28 cellular contexts compared by ENCODE assay signal in genomic region chr5:38339446-38339845, GRCh38.
"Had no signal": no experiment of that assay in that cellular context is flagged by ENCODE, and none has a peak within 500 bp of the region (broad histone marks: within the 10 kb centered on the region; RNA-seq: fewer than 3 reads in every experiment).

No MANE protein-coding gene starts in this region.

- H3K36me3 Mint-ChIP-seq: activated naive CD8-positive, alpha-beta T cell treated with anti-CD3 and anti-CD28 coated beads, Interleukin-2, amount 10 ng/mL, durations not matched to agents 7 days and 5 days; memory B cell; stimulated activated memory B cell treated with anti-CD40 and anti-IgM and Interleukin-4, amounts not matched to agents 10 μg/mL and 1 μg/mL and 100 μg/mL, for 72 hours had no signal

- FAIRE-seq: islet of Langerhans, TTC549 had no signal

- H3K27ac ChIP-seq: cardiac muscle cell, gastroesophageal sphincter, sigmoid colon, stomach, suprapubic skin, tibial nerve had no signal

- H3K27me3 ChIP-seq: cardiac muscle cell, sigmoid colon, tibial nerve had no signal

- ATAC-seq: activated T-cell treated with anti-CD3 and anti-CD28 coated beads, Interleukin-2, amount 50 U/mL, for 72 hours; esophagus mucosa; gastroesophageal sphincter; left colon; mucosa of descending colon; stimulated activated memory B cell treated with anti-CD40 and anti-IgM and Interleukin-4, amounts not matched to agents 10 μg/mL and 1 μg/mL and 100 μg/mL, for 72 hours had no signal

- H3K4me3 Mint-ChIP-seq: activated B cell treated with CpG ODN at 0.5 μM for 24 hours; activated CD4-positive, alpha-beta memory T cell treated with anti-CD3 and anti-CD28 coated beads, Interleukin-2, amount 10 ng/mL, durations not matched to agents 7 days and 5 days; activated CD4-positive, alpha-beta T cell treated with anti-CD3 and anti-CD28 coated beads, Interleukin-2, amount 10 ng/mL, durations not matched to agents 24 days and 14 days; activated naive CD4-positive, alpha-beta T cell treated with anti-CD3 and anti-CD28 coated beads for 36 hours; activated naive CD8-positive, alpha-beta T cell treated with anti-CD3 and anti-CD28 coated beads, Interleukin-2, amount 10 ng/mL, durations not matched to agents 7 days and 5 days; activated T-cell treated with anti-CD3 and anti-CD28 coated beads, Interleukin-2, amount 50 U/mL, for 72 hours; memory B cell; stimulated activated memory B cell treated with anti-CD40 and anti-IgM and Interleukin-4, amounts not matched to agents 10 μg/mL and 1 μg/mL and 100 μg/mL, for 72 hours had no signal

- H3K27me3 Mint-ChIP-seq: stimulated activated memory B cell treated with anti-CD40 and anti-IgM and Interleukin-4, amounts not matched to agents 10 μg/mL and 1 μg/mL and 100 μg/mL, for 72 hours had no signal

- DNase-seq: activated B cell treated with CpG ODN at 0.5 μM for 24 hours; activated CD4-positive, alpha-beta memory T cell treated with anti-CD3 and anti-CD28 coated beads, Interleukin-2, amount 10 ng/mL, durations not matched to agents 7 days and 5 days; activated CD4-positive, alpha-beta T cell treated with anti-CD3 and anti-CD28 coated beads, Interleukin-2, amount 10 ng/mL, durations not matched to agents 24 days and 14 days; activated effector memory CD4-positive, alpha-beta T cell treated with Interleukin-2 at 50 U/mL for 16 hours; activated naive CD4-positive, alpha-beta T cell treated with anti-CD3 and anti-CD28 coated beads for 36 hours; activated naive CD8-positive, alpha-beta T cell treated with anti-CD3 and anti-CD28 coated beads, Interleukin-2, amount 10 ng/mL, durations not matched to agents 7 days and 5 days; activated T-cell treated with anti-CD3 and anti-CD28 coated beads, Interleukin-2, amount 50 U/mL, for 72 hours; amygdala; dermis blood vessel endothelial cell; effector CD8-positive, alpha-beta T cell; head of caudate nucleus; left colon; mucosa of descending colon; occipital lobe; sigmoid colon; stimulated activated CD4-positive, alpha-beta T cell treated with anti-CD3 and anti-CD28 coated beads, Interleukin-15, amount 100 ng/mL, for 24 hours; stomach; T-helper 1 cell had no signal

- H3K4me1 Mint-ChIP-seq: activated B cell treated with CpG ODN at 0.5 μM for 24 hours; activated CD4-positive, alpha-beta memory T cell treated with anti-CD3 and anti-CD28 coated beads, Interleukin-2, amount 10 ng/mL, durations not matched to agents 7 days and 5 days; activated CD4-positive, alpha-beta T cell treated with anti-CD3 and anti-CD28 coated beads, Interleukin-2, amount 10 ng/mL, durations not matched to agents 24 days and 14 days; memory B cell; stimulated activated memory B cell treated with anti-CD40 and anti-IgM and Interleukin-4, amounts not matched to agents 10 μg/mL and 1 μg/mL and 100 μg/mL, for 72 hours had no signal

- H3K9me3 Mint-ChIP-seq: activated B cell treated with CpG ODN at 0.5 μM for 24 hours; activated CD4-positive, alpha-beta memory T cell treated with anti-CD3 and anti-CD28 coated beads, Interleukin-2, amount 10 ng/mL, durations not matched to agents 7 days and 5 days; activated CD4-positive, alpha-beta T cell treated with anti-CD3 and anti-CD28 coated beads, Interleukin-2, amount 10 ng/mL, durations not matched to agents 24 days and 14 days; activated naive CD4-positive, alpha-beta T cell treated with anti-CD3 and anti-CD28 coated beads for 36 hours; activated naive CD8-positive, alpha-beta T cell treated with anti-CD3 and anti-CD28 coated beads, Interleukin-2, amount 10 ng/mL, durations not matched to agents 7 days and 5 days; activated T-cell treated with anti-CD3 and anti-CD28 coated beads, Interleukin-2, amount 50 U/mL, for 72 hours had no signal

- H3K4me2 ChIP-seq: smooth muscle cell had no signal

- H3K4me1 ChIP-seq: gastroesophageal sphincter, stomach, suprapubic skin, tibial nerve had no signal

- H3K4me3 ChIP-seq: cardiac muscle cell, gastroesophageal sphincter, mucosa of descending colon, sigmoid colon, smooth muscle cell, stomach, suprapubic skin, tibial nerve had no signal

- H3K9me3 ChIP-seq: gastroesophageal sphincter, mucosa of descending colon, sigmoid colon, stomach, suprapubic skin, tibial nerve had no signal

- H3K27ac Mint-ChIP-seq: activated B cell treated with CpG ODN at 0.5 μM for 24 hours; activated CD4-positive, alpha-beta memory T cell treated with anti-CD3 and anti-CD28 coated beads, Interleukin-2, amount 10 ng/mL, durations not matched to agents 7 days and 5 days; activated CD4-positive, alpha-beta T cell treated with anti-CD3 and anti-CD28 coated beads, Interleukin-2, amount 10 ng/mL, durations not matched to agents 24 days and 14 days; activated naive CD4-positive, alpha-beta T cell treated with anti-CD3 and anti-CD28 coated beads for 36 hours; activated naive CD8-positive, alpha-beta T cell treated with anti-CD3 and anti-CD28 coated beads, Interleukin-2, amount 10 ng/mL, durations not matched to agents 7 days and 5 days; activated T-cell treated with anti-CD3 and anti-CD28 coated beads, Interleukin-2, amount 50 U/mL, for 72 hours; memory B cell; stimulated activated memory B cell treated with anti-CD40 and anti-IgM and Interleukin-4, amounts not matched to agents 10 μg/mL and 1 μg/mL and 100 μg/mL, for 72 hours had no signal

- H3K36me3 ChIP-seq: cardiac muscle cell, gastroesophageal sphincter, sigmoid colon, stomach, suprapubic skin, tibial nerve had no signal
